In genomic region chr1:108663074-108663473, GRCh38 we compare ENCODE assay signal across 18 cellular contexts. TPM values are rescaled to one million over a fixed set of nuclear protein-coding genes. Genes with fewer than 3 reads are reported as not detected.
DNase-seq lines count a peak whose midpoint lies in the region; ATAC-seq and TF ChIP-seq lines count a peak whose summit lies in the region.
"Had no signal": no experiment of that assay in that cellular context is flagged by ENCODE, and none has a peak within 500 bp of the region (broad histone marks: within the 10 kb centered on the region; RNA-seq: fewer than 3 reads in every experiment).

No MANE protein-coding gene starts in this region.

- peaks cover 42% of the 10 kb centered on the region for H3K4me1 Mint-ChIP-seq in activated T-cell treated with anti-CD3 and anti-CD28 coated beads, Interleukin-2, amount 50 U/mL, for 24 hours (ENCODE audit: low read depth)
- H3K4me1 Mint-ChIP-seq in activated T-helper 1 cell treated with anti-CD3 and anti-CD28 coated beads, Interleukin-12 subunit alpha, Interleukin-12 subunit beta, Interleukin-2, Interleukin-4 antibody, amounts not matched to agents 30 ng/mL and 10 ng/mL and 1 ng/mL, durations not matched to agents 14 hours and 24 hours and 36 hours (ENCODE audit: low read depth): peaks cover 36% of the 10 kb centered on the region
- H3K4me1 Mint-ChIP-seq: neural progenitor cell had no signal

- no peaks in the 10 kb centered on the region for H3K27me3 Mint-ChIP-seq in activated T-cell treated with anti-CD3 and anti-CD28 coated beads, Interleukin-2, amount 50 U/mL, for 24 hours
- no peaks in the 10 kb centered on the region for H3K27me3 Mint-ChIP-seq in activated T-helper 1 cell treated with anti-CD3 and anti-CD28 coated beads, Interleukin-12 subunit alpha, Interleukin-12 subunit beta, Interleukin-2, Interleukin-4 antibody, amounts not matched to agents 30 ng/mL and 10 ng/mL and 1 ng/mL, durations not matched to agents 14 hours and 24 hours and 36 hours (ENCODE audit: insufficient read depth)
- H3K27me3 Mint-ChIP-seq: activated B cell treated with CpG ODN at 0.5 μM for 24 hours had no signal

- H3K27ac ChIP-seq in GM23248: no peak overlapping the region
- no peak overlapping the region for H3K27ac ChIP-seq in gastrocnemius medialis
- H3K27ac ChIP-seq in smooth muscle cell (ENCODE audit: low read depth): no peak overlapping the region
- H3K27ac ChIP-seq: neural progenitor cell had no signal

- H3K36me3 ChIP-seq in GM23248 (ENCODE audit: low read depth) (no peaks in the 10 kb centered on the region), gastrocnemius medialis (no peaks in the 10 kb centered on the region), smooth muscle cell (ENCODE audit: low read depth) (no peaks in the 10 kb centered on the region)
- H3K36me3 ChIP-seq: neural progenitor cell had no signal

- ATAC-seq in gastrocnemius medialis: no peak

- H3K4me2 ChIP-seq in GM23248 (ENCODE audit: unreplicated experiment) (no peak overlapping the region), smooth muscle cell (no peak overlapping the region)
- H3K4me2 ChIP-seq: neural progenitor cell had no signal

- TF ChIP-seq CTCF in gastrocnemius medialis (IDR thresholded peaks at IDR 0.05 in 4 of 5, conservative IDR thresholded peaks at IDR 0.05 in 1 of 5) (no peak), smooth muscle cell (IDR thresholded peaks at IDR 0.05; ENCODE audit: borderline replicate concordance, insufficient read depth, poor library complexity, severe bottlenecking) (no peak)

- WGBS in GM23248 (ENCODE audit: low coverage in 1 of 2, low lambda C conversion rate in 2 of 2, missing lambda C conversion rate in 2 of 2), 2 experiments: 22 to 26% methylated on average over 2 of the region's 2 CpGs
- WGBS in smooth muscle cell (ENCODE audit: low lambda C conversion rate): 92% methylated on average over 2 of the region's 2 CpGs

- H4K20me1 ChIP-seq in GM23248 (ENCODE audit: insufficient read depth) (no peaks in the 10 kb centered on the region), smooth muscle cell (ENCODE audit: low read depth) (no peaks in the 10 kb centered on the region)

- H3K4me1 ChIP-seq in GM23248 (ENCODE audit: insufficient read depth) (peaks cover 5% of the 10 kb centered on the region; the same call in 1 of the 2 replicates), gastrocnemius medialis (peaks cover 4 to 5% of the 10 kb centered on the region in 2 donors), smooth muscle cell (ENCODE audit: low read depth) (peaks cover 5% of the 10 kb centered on the region)
- H3K4me1 ChIP-seq: neural progenitor cell had no signal

- no peak overlapping the region for H3K4me3 Mint-ChIP-seq in activated T-cell treated with anti-CD3 and anti-CD28 coated beads, Interleukin-2, amount 50 U/mL, for 24 hours
- peak overlapping the region; percentile 0 for H3K4me3 Mint-ChIP-seq in activated T-helper 1 cell treated with anti-CD3 and anti-CD28 coated beads, Interleukin-12 subunit alpha, Interleukin-12 subunit beta, Interleukin-2, Interleukin-4 antibody, amounts not matched to agents 30 ng/mL and 10 ng/mL and 1 ng/mL, durations not matched to agents 14 hours and 24 hours and 36 hours
- H3K4me3 Mint-ChIP-seq: neural progenitor cell had no signal

- DNase-seq in activated T-cell treated with anti-CD3 and anti-CD28 coated beads, Interleukin-2, amount 50 U/mL, for 24 hours: no peak
- DNase-seq in activated T-cell treated with anti-CD3 and anti-CD28 coated beads for 4 hours: no peak
- DNase-seq in GM23248: peak; percentile 4
- DNase-seq in activated T-helper 1 cell treated with anti-CD3 and anti-CD28 coated beads, Interleukin-12 subunit alpha, Interleukin-12 subunit beta, Interleukin-2, Interleukin-4 antibody, amounts not matched to agents 30 ng/mL and 10 ng/mL and 1 ng/mL, durations not matched to agents 14 hours and 24 hours and 36 hours (ENCODE audit: low spot score): no peak
- peak; percentile 66 for DNase-seq in myocyte (ENCODE audit: low read depth)
- DNase-seq in gastrocnemius medialis: no peak
- no peak for DNase-seq in smooth muscle cell (lab: John Stamatoyannopoulos, UW; ENCODE audit: unreplicated experiment)
- DNase-seq in inferior parietal cortex (ENCODE audit: extremely low spot score): no peak
- DNase-seq: activated B cell treated with CpG ODN at 0.5 μM for 24 hours; activated CD8-positive, alpha-beta memory T cell treated with anti-CD3 and anti-CD28 coated beads, Interleukin-2, amount 50 U/mL, for 4 hours; HCEC 1CT; NCI-H1105; NK-92 treated with Interleukin-12 subunit alpha and Interleukin-12 subunit beta, amount 100 ng/mL, for 24 hours had no signal

- H3K9me3 Mint-ChIP-seq in activated T-cell treated with anti-CD3 and anti-CD28 coated beads, Interleukin-2, amount 50 U/mL, for 24 hours: no peaks in the 10 kb centered on the region
- H3K9me3 Mint-ChIP-seq in activated T-helper 1 cell treated with anti-CD3 and anti-CD28 coated beads, Interleukin-12 subunit alpha, Interleukin-12 subunit beta, Interleukin-2, Interleukin-4 antibody, amounts not matched to agents 30 ng/mL and 10 ng/mL and 1 ng/mL, durations not matched to agents 14 hours and 24 hours and 36 hours: no peaks in the 10 kb centered on the region
- H3K9me3 Mint-ChIP-seq: activated B cell treated with CpG ODN at 0.5 μM for 24 hours had no signal

- H3K27me3 ChIP-seq in GM23248 (replicated peaks; ENCODE audit: insufficient read depth) (no peaks in the 10 kb centered on the region), gastrocnemius medialis (no peaks in the 10 kb centered on the region), smooth muscle cell (ENCODE audit: low read depth) (no peaks in the 10 kb centered on the region)

- no peaks in the 10 kb centered on the region for H3K9me2 ChIP-seq in GM23248 (ENCODE audit: insufficient read depth)

- intact Hi-C loops in activated T-helper 1 cell treated with anti-CD3 and anti-CD28 coated beads, Interleukin-12 subunit alpha, Interleukin-12 subunit beta, Interleukin-2, Interleukin-4 antibody, amounts not matched to agents 30 ng/mL and 10 ng/mL and 1 ng/mL, durations not matched to agents 14 hours and 24 hours and 36 hours (cut with micrococcal nuclease): no loop called here
- intact Hi-C loops in gastrocnemius medialis (cut with DNase I; ENCODE audit: low total_unique reads): no loop called here

- peaks cover 5% of the 10 kb centered on the region for H3K36me3 Mint-ChIP-seq in activated T-cell treated with anti-CD3 and anti-CD28 coated beads, Interleukin-2, amount 50 U/mL, for 24 hours (ENCODE audit: low read depth)
- no peaks in the 10 kb centered on the region for H3K36me3 Mint-ChIP-seq in activated T-helper 1 cell treated with anti-CD3 and anti-CD28 coated beads, Interleukin-12 subunit alpha, Interleukin-12 subunit beta, Interleukin-2, Interleukin-4 antibody, amounts not matched to agents 30 ng/mL and 10 ng/mL and 1 ng/mL, durations not matched to agents 14 hours and 24 hours and 36 hours (ENCODE audit: low read depth)
- H3K36me3 Mint-ChIP-seq: neural progenitor cell had no signal

- in situ Hi-C loops in GM23248 (cut with MboI) (no loop called here), gastrocnemius medialis (cut with MboI; ENCODE audit: low sequenced_read_pairs in 4 of 4) (no loop called here)

- H2AFZ ChIP-seq in GM23248 (no peak overlapping the region), smooth muscle cell (ENCODE audit: low read depth) (no peak overlapping the region)
- H2AFZ ChIP-seq: neural progenitor cell had no signal

- H3K27ac Mint-ChIP-seq in activated T-cell treated with anti-CD3 and anti-CD28 coated beads, Interleukin-2, amount 50 U/mL, for 24 hours: peak overlapping the region; percentile 41
- H3K27ac Mint-ChIP-seq in activated T-helper 1 cell treated with anti-CD3 and anti-CD28 coated beads, Interleukin-12 subunit alpha, Interleukin-12 subunit beta, Interleukin-2, Interleukin-4 antibody, amounts not matched to agents 30 ng/mL and 10 ng/mL and 1 ng/mL, durations not matched to agents 14 hours and 24 hours and 36 hours: peak overlapping the region; percentile 51
- H3K27ac Mint-ChIP-seq: activated B cell treated with CpG ODN at 0.5 μM for 24 hours, neural progenitor cell had no signal

- H3K9ac ChIP-seq in GM23248 (no peak overlapping the region), smooth muscle cell (ENCODE audit: low read depth) (no peak overlapping the region)
- H3K9ac ChIP-seq: neural progenitor cell had no signal

- H3K79me2 ChIP-seq in GM23248 (ENCODE audit: insufficient read depth): no peaks in the 10 kb centered on the region
- no peaks in the 10 kb centered on the region for H3K79me2 ChIP-seq in smooth muscle cell (ENCODE audit: low read depth)

- H3F3A ChIP-seq in GM23248 (ENCODE audit: insufficient read depth): peaks cover 5% of the 10 kb centered on the region; the same call in 1 of the 2 replicates
- no peaks in the 10 kb centered on the region for H3F3A ChIP-seq in smooth muscle cell (ENCODE audit: low read depth)

- no peak for TF ChIP-seq POLR2A in gastrocnemius medialis (IDR thresholded peaks at IDR 0.05)

- H3K4me3 ChIP-seq in GM23248: no peak overlapping the region
- no peak overlapping the region for H3K4me3 ChIP-seq in gastrocnemius medialis
- H3K4me3 ChIP-seq in smooth muscle cell: no peak overlapping the region
- H3K4me3 ChIP-seq: neural progenitor cell had no signal

- H3K9me3 ChIP-seq in GM23248 (ENCODE audit: low read depth) (no peaks in the 10 kb centered on the region), gastrocnemius medialis (no peaks in the 10 kb centered on the region), smooth muscle cell (replicated peaks; ENCODE audit: low read depth) (no peaks in the 10 kb centered on the region)

RNA-seq across cellular contexts. Expression of gene HENMT1, which starts 2.2 kb away (rescaled TPM):
- total RNA-seq in GM23248 (2014; rRNA removed; shearing (Covaris generic)): 2.4 and 7.2 TPM in 2 replicates
- polyA plus RNA-seq in GM23248 (2016; fragmentation: Nextera tagmentation; extraction: Ambion mirVana) (6.3 and 7.6 TPM in 2 replicates), smooth muscle cell (3.5 and 3.9 TPM in 2 replicates)
- 17.9 and 20.7 TPM in 2 replicates for total RNA-seq in activated T-helper 1 cell treated with anti-CD3 and anti-CD28 coated beads, Interleukin-12 subunit alpha, Interleukin-12 subunit beta, Interleukin-2, Interleukin-4 antibody, amounts not matched to agents 30 ng/mL and 10 ng/mL and 1 ng/mL, durations not matched to agents 14 hours and 24 hours and 36 hours
- total RNA-seq in myocyte (0.19 TPM in 1 of 2 replicates, not detected in the other), gastrocnemius medialis (1 to 10 TPM in 3 of 4 donors, under 1 TPM in 1; 0.51 to 3.5 (median 1.8) TPM), smooth muscle cell (1.6 and 2.2 TPM in 2 replicates)
- 0.09 TPM for polyA plus RNA-seq in myocyte (2012)

RNA-seq across cellular contexts. Expression of gene PRPF38B, which starts 29.0 kb away (rescaled TPM):
- total RNA-seq in GM23248 (2014; rRNA removed; shearing (Covaris generic)): 9.7 and 10.9 TPM in 2 replicates
- 21.3 and 25.6 TPM in 2 replicates for polyA plus RNA-seq in GM23248 (2016; fragmentation: Nextera tagmentation; extraction: Ambion mirVana)
- 94.4 and 99.8 TPM in 2 replicates for total RNA-seq in activated T-helper 1 cell treated with anti-CD3 and anti-CD28 coated beads, Interleukin-12 subunit alpha, Interleukin-12 subunit beta, Interleukin-2, Interleukin-4 antibody, amounts not matched to agents 30 ng/mL and 10 ng/mL and 1 ng/mL, durations not matched to agents 14 hours and 24 hours and 36 hours
- 16.1 and 21.1 TPM in 2 replicates for total RNA-seq in myocyte
- 18.3 TPM for polyA plus RNA-seq in myocyte (2012)
- total RNA-seq in gastrocnemius medialis: 10 to 100 TPM; 13.8 to 17.1 (median 15.7) TPM
- 28.0 and 38.3 TPM in 2 replicates for total RNA-seq in smooth muscle cell
- 20.6 and 34.6 TPM in 2 replicates for polyA plus RNA-seq in smooth muscle cell

RNA-seq across cellular contexts. Expression of gene FNDC7, which starts 49.6 kb away (rescaled TPM):
- not detected in 2 replicates for total RNA-seq in GM23248 (2014; rRNA removed; shearing (Covaris generic))
- not detected in 2 replicates for polyA plus RNA-seq in GM23248 (2016; fragmentation: Nextera tagmentation; extraction: Ambion mirVana)
- 0.05 TPM in 1 of 2 replicates, not detected in the other for total RNA-seq in activated T-helper 1 cell treated with anti-CD3 and anti-CD28 coated beads, Interleukin-12 subunit alpha, Interleukin-12 subunit beta, Interleukin-2, Interleukin-4 antibody, amounts not matched to agents 30 ng/mL and 10 ng/mL and 1 ng/mL, durations not matched to agents 14 hours and 24 hours and 36 hours
- not detected in 2 replicates for total RNA-seq in myocyte
- polyA plus RNA-seq in myocyte (2012): not detected
- under 1 TPM in 1 of 4 donors, not detected in 3; 0.07 TPM for total RNA-seq in gastrocnemius medialis
- 0.09 and 0.18 TPM in 2 replicates for total RNA-seq in smooth muscle cell
- polyA plus RNA-seq in smooth muscle cell: 0.07 TPM in 1 of 2 replicates, not detected in the other
- total RNA-seq: activated B cell treated with CpG ODN at 0.5 μM for 24 hours, renal cortical epithelial cell, subcutaneous adipose tissue had no signal
- polyA plus RNA-seq: adipose tissue, esophagus had no signal

Comparison
In these comparisons a context has a peak if more than half of its experiments do, and no peak if none do; other contexts are left out.
1. DNase-seq: peak in GM23248 (single experiment) and myocyte (single experiment); none in activated T-cell treated with anti-CD3 and anti-CD28 coated beads, Interleukin-2, amount 50 U/mL, for 24 hours (single experiment), activated T-cell treated with anti-CD3 and anti-CD28 coated beads for 4 hours (single experiment), activated T-helper 1 cell treated with anti-CD3 and anti-CD28 coated beads, Interleukin-12 subunit alpha, Interleukin-12 subunit beta, Interleukin-2, Interleukin-4 antibody, amounts not matched to agents 30 ng/mL and 10 ng/mL and 1 ng/mL, durations not matched to agents 14 hours and 24 hours and 36 hours (single experiment), gastrocnemius medialis (0 of 2), smooth muscle cell (single experiment) and inferior parietal cortex (single experiment).